ENCODE assay signal across 19 cellular contexts in the genomic region with DNA sequence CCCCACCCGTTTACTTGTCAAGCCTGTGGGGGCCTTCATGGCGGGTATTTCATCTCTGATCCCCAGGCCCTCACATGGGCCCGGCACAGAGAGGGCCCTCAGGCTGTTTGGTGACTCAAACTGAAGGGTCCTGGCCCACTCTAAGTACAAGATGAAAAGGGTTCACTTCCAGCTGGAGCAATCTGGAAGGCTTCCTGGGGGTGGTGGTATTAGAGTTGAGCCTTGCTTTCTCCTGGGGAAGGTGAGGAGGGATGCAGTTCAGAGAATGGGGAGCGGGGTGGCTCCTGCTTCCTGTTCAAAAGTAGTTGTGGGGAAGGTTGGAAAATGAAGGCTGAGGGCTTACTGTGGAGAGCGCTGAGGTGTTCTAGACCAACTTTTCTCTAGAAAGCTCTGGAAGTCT. TPM values are rescaled to one million over a fixed set of nuclear protein-coding genes. Genes with fewer than 3 reads are reported as not detected.
"Had no signal": no experiment of that assay in that cellular context is flagged by ENCODE, and none has a peak within 500 bp of the region (broad histone marks: within the 10 kb centered on the region; RNA-seq: fewer than 3 reads in every experiment).

No MANE protein-coding gene starts in this region.

- H3K4me1 Mint-ChIP-seq: activated B cell treated with CpG ODN at 0.5 μM for 24 hours; activated CD8-positive, alpha-beta memory T cell treated with anti-CD3 and anti-CD28 coated beads, Interleukin-2, amount 10 ng/mL, durations not matched to agents 7 days and 5 days; activated T-helper 17 cell treated with anti-CD3 and anti-CD28 coated beads, Interleukin-2, amount 50 U/mL, for 72 hours; memory B cell had no signal

- H3K9me3 Mint-ChIP-seq: activated B cell treated with CpG ODN at 0.5 μM for 24 hours; activated CD4-positive, alpha-beta memory T cell treated with anti-CD3 and anti-CD28 coated beads for 36 hours; activated naive CD4-positive, alpha-beta T cell treated with anti-CD3 and anti-CD28 coated beads, Interleukin-2, amount 50 U/mL, for 72 hours; activated T-helper 17 cell treated with anti-CD3 and anti-CD28 coated beads, Interleukin-2, amount 50 U/mL, for 72 hours; memory B cell had no signal

- H3K36me3 Mint-ChIP-seq: memory B cell had no signal

- DNase-seq: activated B cell treated with CpG ODN at 0.5 μM for 24 hours; activated CD4-positive, alpha-beta memory T cell treated with anti-CD3 and anti-CD28 coated beads for 36 hours; activated CD4-positive, alpha-beta T cell treated with anti-CD3 and anti-CD28 coated beads for 48 hours; activated CD8-positive, alpha-beta memory T cell treated with anti-CD3 and anti-CD28 coated beads, Interleukin-2, amount 10 ng/mL, durations not matched to agents 7 days and 5 days; activated T-cell treated with anti-CD3 and anti-CD28 coated beads for 4 hours; amniotic stem cell; colonic mucosa; heart right ventricle; islet precursor cell; left cardiac atrium; occipital lobe; right lobe of liver; stimulated activated CD4-positive, alpha-beta T cell treated with anti-CD3 and anti-CD28 coated beads, Interleukin-1b, Interleukin-23, amount 100 ng/mL, for 48 hours; T-helper 9 cell; upper lobe of right lung had no signal

- ATAC-seq: activated CD8-positive, alpha-beta memory T cell treated with anti-CD3 and anti-CD28 coated beads, Interleukin-2, amount 10 ng/mL, durations not matched to agents 7 days and 5 days; activated naive CD4-positive, alpha-beta T cell treated with anti-CD3 and anti-CD28 coated beads, Interleukin-2, amount 50 U/mL, for 72 hours; activated T-helper 17 cell treated with anti-CD3 and anti-CD28 coated beads, Interleukin-2, amount 50 U/mL, for 72 hours; heart right ventricle; left cardiac atrium; right lobe of liver; upper lobe of right lung had no signal

- H3K27me3 Mint-ChIP-seq: activated CD4-positive, alpha-beta memory T cell treated with anti-CD3 and anti-CD28 coated beads for 36 hours; activated CD8-positive, alpha-beta memory T cell treated with anti-CD3 and anti-CD28 coated beads, Interleukin-2, amount 10 ng/mL, durations not matched to agents 7 days and 5 days; activated T-helper 17 cell treated with anti-CD3 and anti-CD28 coated beads, Interleukin-2, amount 50 U/mL, for 72 hours; memory B cell had no signal

- H3K27ac Mint-ChIP-seq: activated B cell treated with CpG ODN at 0.5 μM for 24 hours; activated CD4-positive, alpha-beta memory T cell treated with anti-CD3 and anti-CD28 coated beads for 36 hours; activated CD8-positive, alpha-beta memory T cell treated with anti-CD3 and anti-CD28 coated beads, Interleukin-2, amount 10 ng/mL, durations not matched to agents 7 days and 5 days; activated T-helper 17 cell treated with anti-CD3 and anti-CD28 coated beads, Interleukin-2, amount 50 U/mL, for 72 hours; memory B cell had no signal

- H3K4me3 Mint-ChIP-seq: activated B cell treated with CpG ODN at 0.5 μM for 24 hours; activated CD4-positive, alpha-beta memory T cell treated with anti-CD3 and anti-CD28 coated beads for 36 hours; activated CD8-positive, alpha-beta memory T cell treated with anti-CD3 and anti-CD28 coated beads, Interleukin-2, amount 10 ng/mL, durations not matched to agents 7 days and 5 days; activated T-helper 17 cell treated with anti-CD3 and anti-CD28 coated beads, Interleukin-2, amount 50 U/mL, for 72 hours; memory B cell had no signal

RNA-seq across cellular contexts. Expression of a gene that starts 47.7 kb away (rescaled TPM):
- total RNA-seq: myocyte had no signal
